20 cellular contexts compared by ENCODE assay signal in the genomic region with DNA sequence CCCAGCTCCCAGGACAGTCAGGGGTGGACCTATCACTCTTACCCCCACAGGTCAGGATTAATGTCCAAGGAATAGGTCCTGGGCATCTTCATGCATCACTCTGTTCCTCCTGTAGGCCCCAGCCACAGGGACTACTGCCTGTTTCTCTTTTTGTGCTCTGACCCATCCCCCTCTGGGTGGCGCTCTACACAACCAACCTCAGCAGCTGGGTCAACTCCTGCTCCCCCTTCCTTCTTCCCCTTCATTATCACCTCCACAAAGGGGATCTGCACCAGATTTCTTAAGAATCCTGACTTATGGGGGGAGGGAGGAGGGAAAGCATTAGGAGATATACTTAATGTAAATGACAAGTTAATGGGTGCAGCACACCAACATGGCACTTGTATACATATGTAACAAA. TPM values are rescaled to one million over a fixed set of nuclear protein-coding genes. Genes with fewer than 3 reads are reported as not detected.
A peak's percentile ranks its signal among the peaks of the same experiment; 100 is the strongest.
DNase-seq lines count a peak whose midpoint lies in the region; ATAC-seq and TF ChIP-seq lines count a peak whose summit lies in the region.
"Had no signal": no experiment of that assay in that cellular context is flagged by ENCODE, and none has a peak within 500 bp of the region (broad histone marks: within the 10 kb centered on the region; RNA-seq: fewer than 3 reads in every experiment).

No MANE protein-coding gene starts in this region.

- TF ChIP-seq POLR2A in NB4 (IDR thresholded peaks at IDR 0.05; ENCODE audit: extremely low read depth, insufficient read length): no peak

- no peak for ATAC-seq in GM19452 (IDR thresholded peaks at IDR 0.05; ENCODE audit: unreplicated experiment)

- TF ChIP-seq CTCF in 22Rv1 (IDR thresholded peaks at IDR 0.05): peak; percentile 34; the same call in 1 of the 2 replicates
- peak; percentile 21 for TF ChIP-seq CTCF in GM12864 (IDR thresholded peaks at IDR 0.05; ENCODE audit: low read depth, low read length, missing control alignments)
- peak; percentile 14 for TF ChIP-seq CTCF in NB4 (IDR thresholded peaks at IDR 0.05; ENCODE audit: low read depth, low read length)
- no peak for TF ChIP-seq CTCF in Caco-2 (IDR thresholded peaks at IDR 0.05; ENCODE audit: insufficient read depth in 1 of 2, low read depth in 1 of 2, low read length in 1 of 2, severe bottlenecking in 1 of 2, unreplicated experiment in 1 of 2)

- WGBS in neuronal stem cell (ENCODE audit: extremely low coverage in 2 of 2, insufficient read length in 2 of 2, insufficient replicate concordance in 1 of 2), 2 donors: no CpG with 5 or more reads among the region's 1 CpG

- no peak overlapping the region for H3K18ac ChIP-seq in neuronal stem cell (ENCODE audit: low read length)

- peaks cover 7% of the 10 kb centered on the region for H3K36me3 Mint-ChIP-seq in Caco-2 (ENCODE audit: insufficient read depth, unreplicated experiment)
- H3K36me3 Mint-ChIP-seq: mesothelial cell of epicardium had no signal

- no peak overlapping the region for H4K91ac ChIP-seq in neuronal stem cell (ENCODE audit: low read depth, low read length, poor library complexity)

- no peak overlapping the region for H3K23ac ChIP-seq in neuronal stem cell (ENCODE audit: low read depth, low read length, poor library complexity)

- H3K27me3 Mint-ChIP-seq in Caco-2 (ENCODE audit: insufficient read depth, unreplicated experiment): no peaks in the 10 kb centered on the region
- H3K27me3 Mint-ChIP-seq: activated CD4-positive, alpha-beta T cell treated with anti-CD3 and anti-CD28 coated beads, Interleukin-2, amount 10 ng/mL, durations not matched to agents 7 days and 5 days; dendritic cell treated with granulocyte-macrophage colony-stimulating factor and Interleukin-4, amounts not matched to agents 40 ng/mL and 50 ng/mL, for 4 days had no signal

- no peak overlapping the region for H2BK120ac ChIP-seq in neuronal stem cell (ENCODE audit: low read depth, low read length)

- H3K4ac ChIP-seq in neuronal stem cell (ENCODE audit: low read length): no peak overlapping the region

- no peak overlapping the region for H3K27ac Mint-ChIP-seq in Caco-2 (ENCODE audit: unreplicated experiment)
- H3K27ac Mint-ChIP-seq: activated CD4-positive, alpha-beta T cell treated with anti-CD3 and anti-CD28 coated beads, Interleukin-2, amount 10 ng/mL, durations not matched to agents 7 days and 5 days; dendritic cell treated with granulocyte-macrophage colony-stimulating factor and Interleukin-4, amounts not matched to agents 40 ng/mL and 50 ng/mL, for 4 days; mesothelial cell of epicardium had no signal

- H3K4me3 ChIP-seq in GM12864 (ENCODE audit: low read depth, low read length) (no peak overlapping the region), NB4 (ENCODE audit: low read depth, low read length) (no peak overlapping the region), neuronal stem cell (ENCODE audit: low read length in 2 of 2) (no peak overlapping the region), Caco-2 (ENCODE audit: low read depth, low read length) (no peak overlapping the region)
- H3K4me3 ChIP-seq: esophagus squamous epithelium had no signal

- H2AFZ ChIP-seq in neuronal stem cell (ENCODE audit: low read length): no peak overlapping the region

- H2BK12ac ChIP-seq in neuronal stem cell (ENCODE audit: low read length): no peak overlapping the region

- H3K4me1 ChIP-seq in neuronal stem cell (ENCODE audit: control insufficient read depth in 2 of 2, insufficient read depth in 1 of 2, low read depth in 1 of 2, low read length in 2 of 2): peaks cover 0 to 2% of the 10 kb centered on the region in 2 donors
- peaks cover 25% of the 10 kb centered on the region for H3K4me1 ChIP-seq in Caco-2

- no peak overlapping the region for H3K27ac ChIP-seq in 22Rv1
- H3K27ac ChIP-seq in neuronal stem cell (replicated peaks; ENCODE audit: low read length): no peak overlapping the region
- H3K27ac ChIP-seq: esophagus squamous epithelium, KMS-11 had no signal

- H2BK15ac ChIP-seq in neuronal stem cell (ENCODE audit: low read length): no peak overlapping the region

- H2AK5ac ChIP-seq in neuronal stem cell (ENCODE audit: low read depth, low read length): no peak overlapping the region

- no peak overlapping the region for H3K14ac ChIP-seq in neuronal stem cell (ENCODE audit: low read length)

- intact Hi-C loops in Caco-2 (cut with micrococcal nuclease; ENCODE audit: unreplicated experiment): no loop called here

- POLR2A ChIA-PET in Caco-2 (lab: Charles Lee): interaction anchor here (3.1 kb wide), 1 partner anchor 36 kb away, joined by 20 read pairs; a partner anchor contains a TSS

- no peak overlapping the region for H3K4me3 Mint-ChIP-seq in Caco-2 (ENCODE audit: unreplicated experiment)
- H3K4me3 Mint-ChIP-seq: activated CD4-positive, alpha-beta T cell treated with anti-CD3 and anti-CD28 coated beads, Interleukin-2, amount 10 ng/mL, durations not matched to agents 7 days and 5 days; dendritic cell treated with granulocyte-macrophage colony-stimulating factor and Interleukin-4, amounts not matched to agents 40 ng/mL and 50 ng/mL, for 4 days; mesothelial cell of epicardium; neural crest cell had no signal

- H3K9me3 Mint-ChIP-seq in Caco-2 (ENCODE audit: unreplicated experiment): no peaks in the 10 kb centered on the region
- H3K9me3 Mint-ChIP-seq: activated CD4-positive, alpha-beta T cell treated with anti-CD3 and anti-CD28 coated beads, Interleukin-2, amount 10 ng/mL, durations not matched to agents 7 days and 5 days; dendritic cell treated with granulocyte-macrophage colony-stimulating factor and Interleukin-4, amounts not matched to agents 40 ng/mL and 50 ng/mL, for 4 days; mesothelial cell of epicardium; neural crest cell had no signal

- no peaks in the 10 kb centered on the region for H3K9me3 ChIP-seq in neuronal stem cell (replicated peaks in 1 of 2; ENCODE audit: control insufficient read depth in 2 of 2, insufficient read depth in 1 of 2, low read depth in 1 of 2, low read length in 2 of 2)
- H3K9me3 ChIP-seq in Caco-2: no peaks in the 10 kb centered on the region
- H3K9me3 ChIP-seq: esophagus squamous epithelium had no signal

- no TSS peak for BruUV-seq in Caco-2 (replicated peaks; lab: Mats Ljungman, UMichigan)

- H3K79me1 ChIP-seq in neuronal stem cell (ENCODE audit: low read depth, low read length): no peaks in the 10 kb centered on the region

- CTCF ChIA-PET in Caco-2 (lab: Charles Lee): interaction anchor here (2.2 kb wide), 1 partner anchor 51 kb away, joined by 75 read pairs; no protein-coding TSS in a partner anchor

- no peak overlapping the region for H3K9ac ChIP-seq in neuronal stem cell (ENCODE audit: low read depth, low read length, poor library complexity)
- H3K9ac ChIP-seq: KMS-11 had no signal

- H3K4me2 ChIP-seq in neuronal stem cell (ENCODE audit: insufficient read depth, low read length, poor library complexity, severe bottlenecking): no peak overlapping the region
- H3K4me2 ChIP-seq: KMS-11 had no signal

- peaks cover 0 to 5% (median 0%) of the 10 kb centered on the region in 3 experiments for H3K27me3 ChIP-seq in neuronal stem cell (ENCODE audit: control insufficient read depth in 3 of 3, insufficient read depth in 3 of 3, low read depth in 1 of 3, low read length in 3 of 3)
- no peaks in the 10 kb centered on the region for H3K27me3 ChIP-seq in Caco-2 (replicated peaks; ENCODE audit: control insufficient read depth, insufficient read depth, low read length)
- H3K27me3 ChIP-seq: esophagus squamous epithelium had no signal

- no peak overlapping the region for H2BK5ac ChIP-seq in neuronal stem cell (ENCODE audit: low read length)

- in situ Hi-C loops in ACHN (cut with HindIII; ENCODE audit: low pct_ligation_motif_present, low pct_unique_long_range_greater_than_20kb, low sequenced_read_pairs): no loop called here

- H3K36me3 ChIP-seq in neuronal stem cell (replicated peaks in 1 of 2; ENCODE audit: control insufficient read depth in 2 of 2, insufficient read depth in 2 of 2, low read length in 2 of 2) (no peaks in the 10 kb centered on the region), Caco-2 (ENCODE audit: control insufficient read depth, insufficient read depth, low read length) (no peaks in the 10 kb centered on the region)
- H3K36me3 ChIP-seq: esophagus squamous epithelium had no signal

- peaks cover 26% of the 10 kb centered on the region for H3K4me1 Mint-ChIP-seq in Caco-2 (ENCODE audit: low read depth, unreplicated experiment)

- no peak for DNase-seq in GM12864 (ENCODE audit: low read depth)
- no peak for DNase-seq in NB4 (ENCODE audit: low read depth)
- peak; percentile 44 for DNase-seq in ecto neural progenitor cell (ENCODE audit: low spot score)
- DNase-seq in ACHN: no peak
- DNase-seq in neuronal stem cell (ENCODE audit: low spot score): no peak
- DNase-seq in Caco-2: no peak
- DNase-seq: activated CD4-positive, alpha-beta T cell treated with anti-CD3 and anti-CD28 coated beads, Interleukin-2, amount 10 ng/mL, durations not matched to agents 7 days and 5 days; activated naive CD4-positive, alpha-beta T cell treated with anti-CD3 and anti-CD28 coated beads, Interleukin-2, amount 50 U/mL, for 16 hours; activated T-cell treated with anti-CD3 and anti-CD28 coated beads for 4 hours; DMS153; esophagus squamous epithelium; NCI-H345; SHP77 treated with DMSO at 0.1 percent for 48 hours; T1000 had no signal

- no peak overlapping the region for H4K8ac ChIP-seq in neuronal stem cell (ENCODE audit: low read depth, low read length)

RNA-seq across cellular contexts. Expression of a gene that starts 12.2 kb away (rescaled TPM):
- 3.2 TPM for polyA plus RNA-seq in neuronal stem cell (2013, experiment 1 of 2)
- polyA plus RNA-seq in neuronal stem cell (2013, experiment 2 of 2): 3.3 TPM
- total RNA-seq in Caco-2 (2022): 4.3 and 5.0 TPM in 2 replicates

RNA-seq across cellular contexts. Expression of a gene that starts 35.9 kb away (rescaled TPM):
- 25.6 TPM for polyA plus RNA-seq in neuronal stem cell (2013, experiment 1 of 2)
- polyA plus RNA-seq in neuronal stem cell (2013, experiment 2 of 2): 25.9 TPM
- 12.2 and 18.7 TPM in 2 replicates for total RNA-seq in Caco-2 (2022)

RNA-seq across cellular contexts. Expression of a gene that starts 36.2 kb away (rescaled TPM):
- 28.8 TPM for polyA plus RNA-seq in neuronal stem cell (2013, experiment 1 of 2)
- polyA plus RNA-seq in neuronal stem cell (2013, experiment 2 of 2): 29.0 TPM
- total RNA-seq in Caco-2 (2022): 49.6 and 51.0 TPM in 2 replicates

Comparison
In these comparisons a context has a peak if more than half of its experiments do, and no peak if none do; other contexts are left out.
1. CTCF ChIP-seq: peak in 22Rv1 (single experiment), GM12864 (single experiment) and NB4 (single experiment); none in Caco-2 (0 of 2).